8 cellular contexts compared by ENCODE assay signal in genomic region chr1:33634806-33635205, GRCh38.
A peak's percentile ranks its signal among the peaks of the same experiment; 100 is the strongest.
DNase-seq lines count a peak whose midpoint lies in the region; ATAC-seq and TF ChIP-seq lines count a peak whose summit lies in the region.

No MANE protein-coding gene starts in this region.

- no peak for ATAC-seq in HG03095 (IDR thresholded peaks at IDR 0.05; ENCODE audit: unreplicated experiment)

- no peaks in the 10 kb centered on the region for H3K79me2 ChIP-seq in mesendoderm (ENCODE audit: control insufficient read depth, insufficient read depth, low read length)

- H2AK5ac ChIP-seq in mesendoderm (ENCODE audit: low read length), result no peak overlapping the region

- no peaks in the 10 kb centered on the region for H3K36me3 ChIP-seq in mesendoderm (ENCODE audit: control insufficient read depth, insufficient read depth, low read length)

- no peak overlapping the region for H3K18ac ChIP-seq in mesendoderm (ENCODE audit: low read length)

- no peaks in the 10 kb centered on the region for H3K27me3 ChIP-seq in mesendoderm (ENCODE audit: insufficient read depth, low read length, poor library complexity)

- no CpG with 5 or more reads among the region's 9 CpGs for WGBS in mesendoderm (ENCODE audit: extremely low coverage, insufficient coverage, low lambda C conversion rate)

- no peak overlapping the region for H4K8ac ChIP-seq in mesendoderm (ENCODE audit: low read depth, low read length)

- DNase-seq in activated CD4-positive, alpha-beta T cell treated with anti-CD3 and anti-CD28 coated beads for 48 hours, result peak; percentile 47
- no peak for DNase-seq in activated CD4-positive, alpha-beta T cell treated with anti-CD3 and anti-CD28 coated beads, Interleukin-2, amount 50 U/mL, for 1 hour
- peak; percentile 26 for DNase-seq in NCI-H226
- peak; percentile 60 for DNase-seq in coronary artery (ENCODE audit: low spot score)
- DNase-seq in mesendoderm, result peak; percentile 60
- no peak for DNase-seq in activated CD4-positive, CD25-positive, alpha-beta regulatory T cell treated with anti-CD3 and anti-CD28 coated beads, Interleukin-2, amount 50 U/mL, for 72 hours
- no peak for DNase-seq in stimulated activated naive CD4-positive, alpha-beta T cell treated with Interleukin-2 at 50 U/mL for 16 hours (lab: John Stamatoyannopoulos, UW)

- no peak overlapping the region for H2BK120ac ChIP-seq in mesendoderm (ENCODE audit: low read depth, low read length)

- no peaks in the 10 kb centered on the region for H3K4me1 ChIP-seq in mesendoderm (ENCODE audit: control insufficient read depth, low read depth, low read length)

- H3K27ac ChIP-seq in coronary artery, result no peak overlapping the region
- no peak overlapping the region for H3K27ac ChIP-seq in mesendoderm (ENCODE audit: low read depth, low read length)

- no peak overlapping the region for H3K4me3 ChIP-seq in coronary artery
- no peak overlapping the region for H3K4me3 ChIP-seq in mesendoderm (ENCODE audit: low read length)

- no peak overlapping the region for H3K4ac ChIP-seq in mesendoderm (ENCODE audit: low read depth, low read length)

- no peak overlapping the region for H3K9ac ChIP-seq in mesendoderm (ENCODE audit: low read length)

- TF ChIP-seq CTCF in coronary artery (IDR thresholded peaks at IDR 0.05), result peak; percentile 33

- H2BK15ac ChIP-seq in mesendoderm (replicated peaks; ENCODE audit: low read depth), result no peak overlapping the region

- H3K79me1 ChIP-seq in mesendoderm (ENCODE audit: low read length), result no peaks in the 10 kb centered on the region

- H4K5ac ChIP-seq in mesendoderm (ENCODE audit: low read length), result no peak overlapping the region

- no peak overlapping the region for H2BK5ac ChIP-seq in mesendoderm (ENCODE audit: low read length)

- H3K4me2 ChIP-seq in mesendoderm (ENCODE audit: low read length), result no peak overlapping the region

- no peak overlapping the region for H3K56ac ChIP-seq in mesendoderm (ENCODE audit: low read length)

- no peak overlapping the region for H3K23ac ChIP-seq in mesendoderm (ENCODE audit: low read length)

Comparison
In these comparisons a context has a peak if more than half of its experiments do, and no peak if none do; other contexts are left out.
1. DNase-seq: peak in activated CD4-positive, alpha-beta T cell treated with anti-CD3 and anti-CD28 coated beads for 48 hours (single experiment), NCI-H226 (single experiment), coronary artery (single experiment) and mesendoderm (single experiment); none in activated CD4-positive, alpha-beta T cell treated with anti-CD3 and anti-CD28 coated beads, Interleukin-2, amount 50 U/mL, for 1 hour (single experiment), activated CD4-positive, CD25-positive, alpha-beta regulatory T cell treated with anti-CD3 and anti-CD28 coated beads, Interleukin-2, amount 50 U/mL, for 72 hours (single experiment) and stimulated activated naive CD4-positive, alpha-beta T cell treated with Interleukin-2 at 50 U/mL for 16 hours (single experiment).